In the genomic region with DNA sequence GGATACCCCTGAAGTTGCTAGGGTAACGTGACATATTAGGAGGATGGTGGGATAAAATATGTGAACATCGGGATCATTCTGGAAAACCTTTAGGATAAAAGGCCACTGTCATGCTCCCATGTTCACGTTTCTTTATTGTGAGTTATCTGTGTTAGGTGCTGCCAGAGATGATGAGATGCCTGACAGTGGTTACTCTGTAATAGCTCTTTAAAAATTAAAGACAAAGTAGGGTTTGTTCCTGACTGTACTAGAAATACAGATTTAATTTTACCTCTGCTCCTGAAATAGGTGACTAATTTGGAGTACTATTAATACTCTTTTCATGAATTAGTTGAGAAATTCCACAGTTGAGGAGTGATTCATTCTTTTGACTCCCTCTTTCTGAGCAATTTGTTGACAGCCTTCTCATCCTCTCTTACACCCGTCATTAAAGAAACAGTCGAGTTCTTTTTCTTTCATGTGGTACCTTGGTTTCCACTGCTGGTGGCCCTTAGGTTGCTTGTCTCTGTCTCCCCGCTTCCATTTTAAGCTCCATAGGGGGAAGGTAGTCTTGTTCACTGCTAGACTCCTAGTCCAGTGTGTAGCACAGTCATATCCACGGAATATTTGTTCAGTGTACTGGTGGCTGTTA, we compare ENCODE assay signal across 8 cellular contexts. TPM values are rescaled to one million over a fixed set of nuclear protein-coding genes. Genes with fewer than 3 reads are reported as not detected.
DNase-seq lines count a peak whose midpoint lies in the region; ATAC-seq and TF ChIP-seq lines count a peak whose summit lies in the region.

No MANE protein-coding gene starts in this region.

- H3K27me3 Mint-ChIP-seq in brain = peaks cover 3% of the 10 kb centered on the region

- no peaks in the 10 kb centered on the region for H3K9me3 ChIP-seq in heart right ventricle
- no peaks in the 10 kb centered on the region for H3K9me3 ChIP-seq in uterus

- H3K4me3 Mint-ChIP-seq in brain = no peak overlapping the region

- H3K27ac ChIP-seq in heart right ventricle (peak overlapping the region; percentile 63 to 95 (median 85)), uterus (peak overlapping the region; percentile 62 to 73)

- H3K4me1 ChIP-seq in heart right ventricle (peaks cover 15 to 77% (median 49%) of the 10 kb centered on the region in 9 donors), uterus (peaks cover 0 to 4% of the 10 kb centered on the region in 2 donors)

- intact Hi-C loops in heart right ventricle (cut with DNase I) (loop anchor here in 3 of 10 donors (5.0 kb wide), 2 partner anchors 33 to 43 kb away; no protein-coding TSS in a partner anchor), cardiac septum (cut with DNase I) (loop anchor here (5.0 kb wide), 2 partner anchors 33 to 53 kb away; no protein-coding TSS in a partner anchor), uterus (cut with DNase I; ENCODE audit: low total_unique reads) (no loop called here)

- H3K4me3 ChIP-seq in heart right ventricle = no peak overlapping the region
- H3K4me3 ChIP-seq in uterus = no peak overlapping the region

- H3K27me3 ChIP-seq in heart right ventricle (no peaks in the 10 kb centered on the region), uterus (no peaks in the 10 kb centered on the region)

- peaks cover 38% of the 10 kb centered on the region for H3K4me1 Mint-ChIP-seq in brain

- no peak for TF ChIP-seq POLR2A in uterus (IDR thresholded peaks at IDR 0.05)

- no peak for ATAC-seq in heart right ventricle
- no peak for ATAC-seq in GM19455 (IDR thresholded peaks at IDR 0.05; ENCODE audit: unreplicated experiment)

- no peak for DNase-seq in heart right ventricle
- DNase-seq in cardiac septum (ENCODE audit: low spot score) = no peak
- peak; percentile 24 for DNase-seq in myocyte (ENCODE audit: low read depth)
- no peak for DNase-seq in uterus
- DNase-seq in NCI-H510A (lab: John Stamatoyannopoulos, UW) = no peak
- DNase-seq in SIG-M5 treated with dmso at 0.1 percent for 504 hours (lab: John Stamatoyannopoulos, UW; ENCODE audit: unreplicated experiment) = no peak

- 78 to 82% methylated on average over 7 of the region's 7 CpGs for WGBS in heart right ventricle, 2 donors

- peak overlapping the region in 4 of 5 experiments; percentile 49 to 91 (median 87) for H3K27ac Mint-ChIP-seq in brain

- TF ChIP-seq CTCF in heart right ventricle (IDR thresholded peaks at IDR 0.05) = no peak
- no peak for TF ChIP-seq CTCF in brain (conservative IDR thresholded peaks at IDR 0.05)
- no peak for TF ChIP-seq CTCF in uterus (IDR thresholded peaks at IDR 0.05)

- H3K36me3 ChIP-seq in heart right ventricle = peaks cover 0 to 79% (median 12%) of the 10 kb centered on the region in 9 donors
- no peaks in the 10 kb centered on the region for H3K36me3 ChIP-seq in uterus

- peaks cover 33% of the 10 kb centered on the region for H3K36me3 Mint-ChIP-seq in brain

- peaks cover 0 to 3% (median 0%) of the 10 kb centered on the region in 5 experiments for H3K9me3 Mint-ChIP-seq in brain

RNA-seq across cellular contexts. Expression of gene SAE1, which starts 28.4 kb away (rescaled TPM):
- total RNA-seq in heart right ventricle (10 to 100 TPM; 32.5 to 53.3 (median 45.5) TPM), cardiac septum (45.0 TPM), myocyte (144 and 177 TPM in 2 replicates), uterus (100 to 1,000 TPM in 1 of 4 donors, 10 to 100 TPM in 3; 17.6 to 144 (median 45.6) TPM)
- polyA plus RNA-seq in heart right ventricle (10 to 100 TPM; 11.9 to 60.2 TPM), brain (ENCODE audit: insufficient read depth, low read depth, low replicate concordance) (169 TPM)
- 104 TPM for polyA plus RNA-seq in myocyte (2012)

RNA-seq across cellular contexts. Expression of gene ZC3H4, which starts 45.4 kb away (rescaled TPM):
- total RNA-seq in heart right ventricle (10 to 100 TPM; 19.5 to 32.8 (median 26.1) TPM), cardiac septum (28.1 TPM), myocyte (10.1 and 11.3 TPM in 2 replicates), uterus (10 to 100 TPM in 3 of 4 donors, 1 to 10 TPM in 1; 3.3 to 43.1 (median 18.3) TPM)
- polyA plus RNA-seq in heart right ventricle (10 to 100 TPM in 1 of 2 donors, 1 to 10 TPM in 1; 4.5 to 13.8 TPM), brain (ENCODE audit: insufficient read depth, low read depth, low replicate concordance) (16.6 TPM)
- 19.4 TPM for polyA plus RNA-seq in myocyte (2012)
